ENCODE assay signal across 1 cellular context in the genomic region with DNA sequence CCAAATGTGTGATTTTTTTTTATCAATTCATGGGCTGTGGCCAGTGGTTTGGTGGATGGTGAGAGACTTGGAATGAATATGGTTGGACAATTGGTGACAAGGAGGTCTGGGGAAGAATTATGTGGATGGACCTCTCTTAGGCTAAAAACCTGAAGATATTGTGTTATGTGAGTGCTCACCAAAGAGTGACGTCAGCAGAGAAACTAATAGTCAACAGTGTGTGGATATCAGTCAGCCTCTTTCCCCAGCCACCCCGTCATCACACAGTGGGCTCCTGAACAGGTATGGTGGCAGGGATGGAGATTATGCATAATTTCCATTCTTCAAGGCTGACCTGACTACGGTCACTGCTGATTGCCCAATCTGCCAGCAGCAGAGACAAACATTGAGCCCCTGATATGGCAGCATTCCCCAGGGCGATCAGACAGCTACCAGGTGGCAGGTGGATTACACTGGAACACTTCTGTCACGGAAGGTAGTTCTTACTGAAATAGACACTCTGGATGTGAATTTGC.
A peak's percentile ranks its signal among the peaks of the same experiment; 100 is the strongest.
TF ChIP-seq lines count a peak whose summit lies in the region.

No MANE protein-coding gene starts in this region.

TF ChIP-seq in HepG2, 621 proteins besides CTCF, POLR2A, EP300 and RAD21:
- TF ChIP-seq SNAPC2 (CRISPR knock-in tag; IDR thresholded peaks at IDR 0.05), result no peak
- peak; percentile 42; the same call in 1 of the 2 replicates for TF ChIP-seq CEBPB (IDR thresholded peaks at IDR 0.05; ENCODE audit: borderline replicate concordance, low read depth, low read length)
- TF ChIP-seq ATF7 (IDR thresholded peaks at IDR 0.05), result peak; percentile 73
- no peak for TF ChIP-seq ATF7 (CRISPR knock-in tag; IDR thresholded peaks at IDR 0.05)
- TF ChIP-seq CREB1 (IDR thresholded peaks at IDR 0.05), result peak; percentile 94
- TF ChIP-seq CREB1 (CRISPR knock-in tag; IDR thresholded peaks at IDR 0.05), result no peak
